In the genomic region with DNA sequence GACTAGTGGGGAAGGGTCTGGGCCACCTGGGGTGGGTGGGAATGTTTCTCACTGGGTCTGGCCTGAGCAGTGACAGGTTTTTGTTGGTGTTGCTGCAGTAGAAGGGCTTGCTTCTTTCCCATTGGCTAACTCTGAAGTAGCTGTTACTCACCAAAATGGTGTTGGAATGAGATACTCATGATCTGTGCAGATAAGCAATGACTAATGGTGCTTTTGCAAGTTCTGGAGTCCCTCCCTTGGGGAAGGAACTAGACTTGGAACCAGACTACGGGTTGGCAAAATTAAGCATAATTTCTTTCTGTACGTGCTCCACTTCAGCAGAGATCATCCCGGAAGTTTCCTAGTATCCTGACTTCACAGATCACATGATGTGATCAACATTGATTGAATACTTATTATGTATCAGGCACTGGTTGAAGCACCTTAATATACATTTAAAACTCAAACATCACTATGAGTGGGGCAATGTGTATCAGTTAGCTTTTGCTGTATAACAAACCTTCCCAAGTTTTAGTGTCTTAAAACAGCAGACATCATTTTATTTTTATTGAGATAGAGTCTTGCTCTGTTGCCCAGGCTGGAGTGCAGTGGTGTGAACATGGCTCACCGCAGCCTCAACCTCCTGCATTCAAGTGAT, we compare ENCODE assay signal across 17 cellular contexts. TPM values are rescaled to one million over a fixed set of nuclear protein-coding genes. Genes with fewer than 3 reads are reported as not detected.
DNase-seq lines count a peak whose midpoint lies in the region; ATAC-seq and TF ChIP-seq lines count a peak whose summit lies in the region.
"Had no signal": no experiment of that assay in that cellular context is flagged by ENCODE, and none has a peak within 500 bp of the region (broad histone marks: within the 10 kb centered on the region; RNA-seq: fewer than 3 reads in every experiment).

No MANE protein-coding gene starts in this region.

- H3K4me1 ChIP-seq in upper lobe of right lung, result no peaks in the 10 kb centered on the region
- H3K4me1 ChIP-seq: parathyroid adenoma had no signal

- in situ Hi-C loops in Caki2 (cut with HindIII; ENCODE audit: low pct_unique_long_range_greater_than_20kb, low sequenced_read_pairs) (no loop called here), brain microvascular endothelial cell (cut with HindIII; ENCODE audit: low pct_ligation_motif_present, low sequenced_read_pairs) (no loop called here)

- H3K27me3 ChIP-seq in brain microvascular endothelial cell (replicated peaks), result no peaks in the 10 kb centered on the region
- peaks cover 5% of the 10 kb centered on the region for H3K27me3 ChIP-seq in upper lobe of right lung

- H3K36me3 ChIP-seq in brain microvascular endothelial cell (replicated peaks), result no peaks in the 10 kb centered on the region
- H3K36me3 ChIP-seq in upper lobe of right lung, result no peaks in the 10 kb centered on the region
- H3K36me3 ChIP-seq: WERI-Rb-1 had no signal

- H3K4me3 ChIP-seq in brain microvascular endothelial cell (ENCODE audit: low read depth, low read length) (no peak overlapping the region), upper lobe of right lung (no peak overlapping the region)

- TF ChIP-seq CTCF in brain microvascular endothelial cell (IDR thresholded peaks at IDR 0.05; ENCODE audit: low read depth, low read length, missing control alignments) (no peak), upper lobe of right lung (IDR thresholded peaks at IDR 0.05) (no peak)

- H3K9me3 ChIP-seq in upper lobe of right lung, result no peaks in the 10 kb centered on the region

- ATAC-seq in HG02840 (IDR thresholded peaks at IDR 0.05; ENCODE audit: low FRiP score, unreplicated experiment), result no peak
- no peak for ATAC-seq in HG02970 (IDR thresholded peaks at IDR 0.05; ENCODE audit: low FRiP score, unreplicated experiment)
- no peak for ATAC-seq in upper lobe of right lung
- ATAC-seq: effector memory CD8-positive, alpha-beta T cell had no signal

- peak; percentile 32 for DNase-seq in Caki2 (ENCODE audit: low read depth)
- DNase-seq in M059J (ENCODE audit: low read depth), result peak; percentile 63
- peak; percentile 35 for DNase-seq in brain microvascular endothelial cell
- peak; percentile 6 for DNase-seq in kidney tubule cell (ENCODE audit: low spot score)
- no peak for DNase-seq in medulla oblongata (ENCODE audit: extremely low spot score)
- DNase-seq in upper lobe of right lung, result no peak
- DNase-seq: activated naive CD4-positive, alpha-beta T cell; C1 segment of cervical spinal cord; effector memory CD8-positive, alpha-beta T cell; glutamatergic neuron; NCI-H146; WERI-Rb-1 had no signal

- intact Hi-C loops in upper lobe of right lung (cut with DNase I), result no loop called here

- H3K27ac ChIP-seq in brain microvascular endothelial cell (no peak overlapping the region), upper lobe of right lung (no peak overlapping the region)
- H3K27ac ChIP-seq: parathyroid adenoma, WERI-Rb-1 had no signal

RNA-seq across cellular contexts. Expression of gene CHP2, which starts 30.1 kb away (rescaled TPM):
- total RNA-seq in Caki2 (2014; rRNA removed; shearing (Covaris generic); ENCODE audit: low replicate concordance), result not detected in 2 replicates
- total RNA-seq in M059J (2014; rRNA removed; shearing (Covaris generic)), result not detected in 2 replicates
- not detected for total RNA-seq in upper lobe of right lung
- total RNA-seq: activated CD8-positive, alpha-beta memory T cell treated with anti-CD3 and anti-CD28 coated beads for 36 hours; kidney epithelial cell had no signal

RNA-seq across cellular contexts. Expression of gene PRKCB, which starts 50.9 kb away (rescaled TPM):
- total RNA-seq in Caki2 (2014; rRNA removed; shearing (Covaris generic); ENCODE audit: low replicate concordance), result not detected in 2 replicates
- total RNA-seq in M059J (2014; rRNA removed; shearing (Covaris generic)), result not detected in 2 replicates
- 25.2 TPM for total RNA-seq in upper lobe of right lung

Comparison
In these comparisons a context has a peak if more than half of its experiments do, and no peak if none do; other contexts are left out.
1. DNase-seq: peak in Caki2 (single experiment), M059J (single experiment), brain microvascular endothelial cell (single experiment) and kidney tubule cell (single experiment); none in medulla oblongata (single experiment) and upper lobe of right lung (single experiment).
2. RNA of gene PRKCB, which starts 50.9 kb away (total RNA-seq): 25.2 TPM in upper lobe of right lung (single experiment); not detected in Caki2 and not detected in M059J; every median in the first group is over 10 times any median in the second.